10 cellular contexts compared by ENCODE assay signal in genomic region chr16:66382171-66382965, GRCh38. TPM values are rescaled to one million over a fixed set of nuclear protein-coding genes. Genes with fewer than 3 reads are reported as not detected.
DNase-seq lines count a peak whose midpoint lies in the region; ATAC-seq and TF ChIP-seq lines count a peak whose summit lies in the region.
"Had no signal": no experiment of that assay in that cellular context is flagged by ENCODE, and none has a peak within 500 bp of the region (broad histone marks: within the 10 kb centered on the region; RNA-seq: fewer than 3 reads in every experiment).

No MANE protein-coding gene starts in this region.

- H3K79me2 ChIP-seq in PC-3 (ENCODE audit: low read length): no peaks in the 10 kb centered on the region

- peak overlapping the region; percentile 80 for H3K4me2 ChIP-seq in PC-3 (ENCODE audit: low read length)

- CTCF ChIA-PET in AG04450 (lab: Charles Lee) (no interaction called here), PC-3 (lab: Charles Lee) (no interaction called here)

- POLR2A ChIA-PET in AG04450 (lab: Yijun Ruan, JAX): no interaction called here
- POLR2A ChIA-PET in PC-3 (lab: Charles Lee; ENCODE audit: unreplicated experiment): no interaction called here

- no peaks in the 10 kb centered on the region for H3F3A ChIP-seq in PC-3 (ENCODE audit: low read length, unreplicated experiment)

- H3K9ac ChIP-seq in PC-3 (ENCODE audit: low read length): peak overlapping the region; percentile 66

- DNase-seq in AG04450 (ENCODE audit: low read depth, low spot score) (peak; percentile 13), PC-3 (peak; percentile 85), epithelial cell of prostate (ENCODE audit: low read depth, low spot score) (no peak), HuH-7 (ENCODE audit: low spot score) (no peak), GM20000 (ENCODE audit: low spot score) (no peak)
- DNase-seq: activated T-cell treated with anti-CD3 and anti-CD28 coated beads for 4 hours, C1 segment of cervical spinal cord had no signal

- no TSS peak for BruUV-seq in PC-3 (replicated peaks; lab: Mats Ljungman, UMichigan)

- peak overlapping the region; percentile 52 for H3K27ac ChIP-seq in AG04450 (ENCODE audit: low read depth, low read length)
- peak overlapping the region; percentile 96 for H3K27ac ChIP-seq in PC-3 (ENCODE audit: low read length)
- H3K27ac ChIP-seq in epithelial cell of prostate: peak overlapping the region; percentile 81
- peak overlapping the region; percentile 100 for H3K27ac ChIP-seq in mesodermal cell (ENCODE audit: low read depth, low read length, severe bottlenecking)

- H3K36me3 ChIP-seq in PC-3 (ENCODE audit: low read depth, low read length): no peaks in the 10 kb centered on the region
- no peaks in the 10 kb centered on the region for H3K36me3 ChIP-seq in mesodermal cell (ENCODE audit: control insufficient read depth, insufficient read depth, low read length)

- 66 to 69% methylated on average over 10 to 12 of the region's 13 CpGs for WGBS in mesodermal cell (ENCODE audit: insufficient coverage in 2 of 2), 2 experiments

- H4K20me1 ChIP-seq in PC-3 (ENCODE audit: low read length): no peaks in the 10 kb centered on the region

- intact Hi-C loops in PC-3 (cut with micrococcal nuclease): no loop called here

- peaks cover 9% of the 10 kb centered on the region for H3K27me3 ChIP-seq in AG04450 (ENCODE audit: control insufficient read depth, insufficient read depth, low read length)
- no peaks in the 10 kb centered on the region for H3K27me3 ChIP-seq in PC-3 (ENCODE audit: low read length)

- ATAC-seq in PC-3 (peak; percentile 62), GM18511 (IDR thresholded peaks at IDR 0.05; ENCODE audit: unreplicated experiment) (no peak), HG03520 (IDR thresholded peaks at IDR 0.05; ENCODE audit: unreplicated experiment) (no peak)

- H3K9me3 ChIP-seq in AG04450 (ENCODE audit: control insufficient read depth, insufficient read depth, low read length): no peaks in the 10 kb centered on the region
- no peaks in the 10 kb centered on the region for H3K9me3 ChIP-seq in PC-3 (ENCODE audit: low read length)
- H3K9me3 ChIP-seq in mesodermal cell (ENCODE audit: control insufficient read depth, low read length): no peaks in the 10 kb centered on the region

- H3K9me2 ChIP-seq in PC-3 (replicated peaks; ENCODE audit: low read length): no peaks in the 10 kb centered on the region

- H2AFZ ChIP-seq in PC-3 (ENCODE audit: low read length): peak overlapping the region; percentile 61

- no peak overlapping the region for H3K4me3 ChIP-seq in AG04450 (ENCODE audit: low read depth, low read length)
- peak overlapping the region; percentile 46 for H3K4me3 ChIP-seq in PC-3 (ENCODE audit: low read length)
- no peak overlapping the region for H3K4me3 ChIP-seq in mesodermal cell (ENCODE audit: extremely low read depth, insufficient read depth, low read length, poor library complexity, severe bottlenecking)

- TF ChIP-seq CTCF in AG04450 (IDR thresholded peaks at IDR 0.05; ENCODE audit: low read depth, low read length) (no peak), PC-3 (conservative IDR thresholded peaks at IDR 0.05; ENCODE audit: low read depth, low read length) (no peak), GM20000 (IDR thresholded peaks at IDR 0.05; ENCODE audit: extremely low read depth, missing control alignments) (no peak)

- H3K4me1 ChIP-seq in PC-3 (ENCODE audit: insufficient read depth, low read length) (peaks cover 27% of the 10 kb centered on the region), mesodermal cell (ENCODE audit: control insufficient read depth, insufficient read depth, low read length, poor library complexity, severe bottlenecking) (peaks cover 12% of the 10 kb centered on the region)

RNA-seq across cellular contexts. Expression of gene CDH5, which starts 15.9 kb away (rescaled TPM):
- 0.02 TPM in 1 of 2 replicates, not detected in the other for polyA plus RNA-seq in AG04450 (2011; rRNA removed)
- not detected in 2 replicates for polyA minus RNA-seq in AG04450 (2011; rRNA and poly(A)+ RNA removed)
- total RNA-seq in PC-3 (2014; rRNA removed): not detected in 2 replicates
- polyA plus RNA-seq in mesodermal cell (2013, experiment 1 of 2): 84.8 TPM
- 56.7 TPM for polyA plus RNA-seq in mesodermal cell (2013, experiment 2 of 2)

RNA-seq across cellular contexts. Expression of gene BEAN1, which starts 44.7 kb away (rescaled TPM):
- polyA plus RNA-seq in AG04450 (2011; rRNA removed): not detected in 2 replicates
- polyA minus RNA-seq in AG04450 (2011; rRNA and poly(A)+ RNA removed): not detected in 2 replicates
- 1.9 and 2.2 TPM in 2 replicates for total RNA-seq in PC-3 (2014; rRNA removed)
- 3.1 TPM for polyA plus RNA-seq in mesodermal cell (2013, experiment 1 of 2)
- polyA plus RNA-seq in mesodermal cell (2013, experiment 2 of 2): 2.4 TPM

Comparison
In these comparisons a context has a peak if more than half of its experiments do, and no peak if none do; other contexts are left out.
1. DNase-seq: peak in AG04450 (single experiment) and PC-3 (single experiment); none in epithelial cell of prostate (single experiment), HuH-7 (single experiment) and GM20000 (single experiment).
2. Peak in every context shown above with its lines, with median percentiles within 50 percentile points of each other: H3K27ac ChIP-seq.